ENCODE assay signal across 20 cellular contexts in genomic region chr7:13077466-13077865, GRCh38.
A peak's percentile ranks its signal among the peaks of the same experiment; 100 is the strongest.
DNase-seq lines count a peak whose midpoint lies in the region; ATAC-seq, FAIRE-seq and TF ChIP-seq lines count a peak whose summit lies in the region.
"Had no signal": no experiment of that assay in that cellular context is flagged by ENCODE, and none has a peak within 500 bp of the region (broad histone marks: within the 10 kb centered on the region; RNA-seq: fewer than 3 reads in every experiment).

No MANE protein-coding gene starts in this region.

- 71 to 77% (median 71%) methylated on average over 3 of the region's 3 CpGs for WGBS in small intestine, 3 donors

- peak overlapping the region; percentile 15 for H2AFZ ChIP-seq in osteoblast (ENCODE audit: low read length)

- H3K4me3 ChIP-seq in osteoblast (ENCODE audit: insufficient read depth, low read length): no peak overlapping the region
- H3K4me3 ChIP-seq in small intestine (ENCODE audit: low read depth in 1 of 2, low read length in 2 of 2): no peak overlapping the region
- H3K4me3 ChIP-seq: left ventricle myocardium inferior had no signal

- peaks cover 9% of the 10 kb centered on the region for H3K4me1 ChIP-seq in osteoblast (ENCODE audit: insufficient read depth, low read length)
- no peaks in the 10 kb centered on the region for H3K4me1 ChIP-seq in small intestine (ENCODE audit: control insufficient read depth in 2 of 2, insufficient read depth in 1 of 2, low read depth in 1 of 2, low read length in 1 of 2)
- H3K4me1 ChIP-seq: left ventricle myocardium inferior had no signal

- no peaks in the 10 kb centered on the region for H3K27me3 ChIP-seq in osteoblast (ENCODE audit: insufficient read depth, low read length)
- no peaks in the 10 kb centered on the region for H3K27me3 ChIP-seq in small intestine (ENCODE audit: control insufficient read depth in 2 of 2, insufficient read depth in 2 of 2, low read length in 2 of 2)

- H3K36me3 ChIP-seq in osteoblast (ENCODE audit: insufficient read depth, low read length) (no peaks in the 10 kb centered on the region), small intestine (ENCODE audit: control insufficient read depth in 2 of 2, insufficient read depth in 2 of 2, low read length in 2 of 2) (no peaks in the 10 kb centered on the region)
- H3K36me3 ChIP-seq: left ventricle myocardium inferior had no signal

- TF ChIP-seq CTCF in osteoblast (IDR thresholded peaks at IDR 0.05; ENCODE audit: extremely low read depth, low read depth, low read length): no peak

- DNase-seq in ELR (ENCODE audit: low read depth): peak; percentile 82
- peak; percentile 23 for DNase-seq in RCC 7860 (ENCODE audit: low spot score)
- DNase-seq in dermis blood vessel endothelial cell: peak; percentile 10
- DNase-seq in osteoblast (ENCODE audit: insufficient read length, low spot score, missing footprints): peak; percentile 69
- DNase-seq in NCI-H82 treated with DMSO at 0.1 percent for 48 hours (lab: John Stamatoyannopoulos, UW; ENCODE audit: unreplicated experiment): no peak
- DNase-seq in amygdala (lab: John Stamatoyannopoulos, UW): no peak
- no peak for DNase-seq in small intestine
- DNase-seq: activated CD4-positive, alpha-beta T cell treated with anti-CD3 and anti-CD28 coated beads, Interleukin-2, amount 50 U/mL, for 4 hours; activated T-cell treated with anti-CD3 and anti-CD28 coated beads, Interleukin-2, amount 50 U/mL, for 24 hours; AML-193; effector memory CD8-positive, alpha-beta T cell; left ventricle myocardium inferior; NCI-H2171; NCI-H748 treated with DMSO at 0.1 percent for 48 hours; stimulated activated CD4-positive, alpha-beta T cell treated with anti-CD3 and anti-CD28 coated beads, Interleukin-4, amount 100 ng/mL, for 4 hours; stimulated activated CD8-positive, alpha-beta memory T cell treated with anti-CD3 and anti-CD28 coated beads, Interleukin-4, amount 100 ng/mL, for 48 hours had no signal

- no peak overlapping the region for H3K27ac ChIP-seq in osteoblast (ENCODE audit: low read depth, low read length)
- H3K27ac ChIP-seq in small intestine (ENCODE audit: low read depth in 1 of 2, low read length in 1 of 2): no peak overlapping the region
- H3K27ac ChIP-seq: HL-60, left ventricle myocardium inferior had no signal

- H3K79me2 ChIP-seq in osteoblast (ENCODE audit: insufficient read depth, low read length): no peaks in the 10 kb centered on the region

- peak overlapping the region; percentile 9 for H3K4me2 ChIP-seq in osteoblast (ENCODE audit: insufficient read depth, low read length)

- FAIRE-seq in RCC 7860 (lab: Jason Lieb, UNC): peak; percentile 75
- no peak for FAIRE-seq in small intestine (lab: Jason Lieb, UNC)
- FAIRE-seq: frontal cortex had no signal

- no peaks in the 10 kb centered on the region for H4K20me1 ChIP-seq in osteoblast (ENCODE audit: insufficient read depth, low read length)

- ATAC-seq in HG02623 (IDR thresholded peaks at IDR 0.05; ENCODE audit: unreplicated experiment): no peak
- ATAC-seq: effector memory CD8-positive, alpha-beta T cell; Panc1 had no signal

- H3K9me3 ChIP-seq in osteoblast (ENCODE audit: low read depth, low read length) (no peaks in the 10 kb centered on the region), small intestine (ENCODE audit: control insufficient read depth, low read depth) (no peaks in the 10 kb centered on the region)
- H3K9me3 ChIP-seq: left ventricle myocardium inferior had no signal

Comparison
In these comparisons a context has a peak if more than half of its experiments do, and no peak if none do; other contexts are left out.
1. DNase-seq: peak in ELR (single experiment), RCC 7860 (single experiment), dermis blood vessel endothelial cell (single experiment) and osteoblast (single experiment); none in NCI-H82 treated with DMSO at 0.1 percent for 48 hours (single experiment), amygdala (0 of 56) and small intestine (single experiment).